ENCODE assay signal across 34 cellular contexts in the genomic region with DNA sequence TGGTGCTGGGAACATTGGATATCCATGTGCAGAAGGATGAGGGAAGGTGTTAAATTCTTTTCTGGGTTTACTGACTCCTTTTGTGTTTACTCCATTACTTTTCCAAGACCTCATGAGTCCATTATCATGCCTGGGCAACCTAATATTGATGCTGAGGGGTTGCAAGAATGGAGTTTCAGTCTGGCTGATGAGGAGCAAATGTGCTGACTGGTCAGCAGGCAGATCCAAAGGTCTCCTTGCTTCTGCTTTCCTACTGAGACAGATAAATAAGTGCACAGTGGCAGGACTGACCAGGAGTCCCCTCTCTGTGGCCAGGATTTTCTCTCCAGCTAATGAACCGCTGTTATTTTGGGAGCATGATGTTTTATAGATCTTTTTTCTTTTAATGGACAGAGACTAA.
"Had no signal": no experiment of that assay in that cellular context is flagged by ENCODE, and none has a peak within 500 bp of the region (broad histone marks: within the 10 kb centered on the region; RNA-seq: fewer than 3 reads in every experiment).

No MANE protein-coding gene starts in this region.

- H3K4me2 ChIP-seq: KMS-11 had no signal

- H3K9ac ChIP-seq: KMS-11 had no signal

- H3K27ac ChIP-seq: KMS-11 had no signal

- H3K4me3 ChIP-seq: MG63 had no signal

- DNase-seq: Karpas-422, Kasumi-1, MG63, MM.1S, MV-4-11, NCI-H1048, NCI-H1092, NCI-H1092 treated with DMSO at 0.1 percent for 48 hours, NCI-H1105, NCI-H1105 treated with DMSO at 0.1 percent for 48 hours, NCI-H1417, NCI-H1417 treated with DMSO at 0.1 percent for 48 hours, NCI-H1436, NCI-H1436 treated with DMSO at 0.1 percent for 48 hours, NCI-H146, NCI-H1694, NCI-H1694 treated with DMSO at 0.1 percent for 48 hours, NCI-H187, NCI-H187 treated with DMSO at 0.1 percent for 48 hours, NCI-H1930, NCI-H2029, NCI-H2029 treated with DMSO at 0.1 percent for 48 hours, NCI-H2081, NCI-H2081 treated with DMSO at 0.1 percent for 48 hours, NCI-H2107, NCI-H2171, NCI-H2171 treated with DMSO at 0.1 percent for 48 hours, NCI-H2227 treated with DMSO at 0.1 percent for 48 hours, NCI-H226, NCI-H345, NCI-H446, NCI-H446 treated with DMSO at 0.1 percent for 48 hours, NCI-H510A had no signal

- H3K27me3 ChIP-seq: MG63 had no signal

- H3K36me3 ChIP-seq: MG63 had no signal

- H3K9me3 ChIP-seq: MG63 had no signal
